Comparison of ENCODE assay signal across 7 cellular contexts in the genomic region with DNA sequence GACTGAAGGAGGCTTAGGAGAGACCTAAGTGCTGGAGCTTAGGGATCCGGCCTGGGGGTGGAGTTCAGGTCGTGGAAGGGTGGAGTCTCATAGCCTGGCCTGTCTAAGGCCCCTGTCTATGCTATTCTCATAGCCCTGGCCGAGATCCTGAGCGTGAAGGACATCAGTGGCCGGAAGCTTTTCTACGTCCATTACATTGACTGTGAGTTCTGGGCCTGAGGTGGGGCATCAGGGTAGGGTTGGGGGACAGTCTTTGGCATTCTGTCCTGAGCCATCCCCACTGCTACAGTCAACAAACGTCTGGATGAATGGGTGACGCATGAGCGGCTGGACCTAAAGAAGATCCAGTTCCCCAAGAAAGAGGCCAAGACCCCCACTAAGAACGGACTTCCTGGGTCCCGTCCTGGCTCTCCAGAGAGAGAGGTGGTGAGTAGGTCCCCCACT. TPM values are rescaled to one million over a fixed set of nuclear protein-coding genes. Genes with fewer than 3 reads are reported as not detected.
DNase-seq lines count a peak whose midpoint lies in the region; ATAC-seq and TF ChIP-seq lines count a peak whose summit lies in the region.

No MANE protein-coding gene starts in this region.

- H3K4me1 ChIP-seq in HEK293 (ENCODE audit: control insufficient read depth, insufficient read depth, low read length) (no peaks in the 10 kb centered on the region), iPS-20b (ENCODE audit: insufficient read depth, low read length) (no peaks in the 10 kb centered on the region)

- peak overlapping the region; percentile 85 for H3K4me3 Mint-ChIP-seq in activated CD8-positive, alpha-beta T cell treated with anti-CD3 and anti-CD28 coated beads, Interleukin-2, amount 10 ng/mL, durations not matched to agents 7 days and 5 days

- H3K9me3 ChIP-seq in HEK293 (ENCODE audit: control insufficient read depth, insufficient read depth, low read depth, low read length) (no peaks in the 10 kb centered on the region), iPS-20b (ENCODE audit: insufficient read depth, low read depth, low read length) (no peaks in the 10 kb centered on the region)

- peak overlapping the region; percentile 84; the same call in 1 of the 2 replicates for H3K9ac ChIP-seq in iPS-20b (ENCODE audit: low read depth, low read length)

- H3K27me3 Mint-ChIP-seq in activated CD8-positive, alpha-beta T cell treated with anti-CD3 and anti-CD28 coated beads, Interleukin-2, amount 10 ng/mL, durations not matched to agents 7 days and 5 days (ENCODE audit: low read depth): no peaks in the 10 kb centered on the region

- H3K9me3 Mint-ChIP-seq in activated CD8-positive, alpha-beta T cell treated with anti-CD3 and anti-CD28 coated beads, Interleukin-2, amount 10 ng/mL, durations not matched to agents 7 days and 5 days (ENCODE audit: insufficient read depth): no peaks in the 10 kb centered on the region

- H3K36me3 Mint-ChIP-seq in activated CD8-positive, alpha-beta T cell treated with anti-CD3 and anti-CD28 coated beads, Interleukin-2, amount 10 ng/mL, durations not matched to agents 7 days and 5 days (ENCODE audit: low read depth): peaks cover 39% of the 10 kb centered on the region

- H3K4me3 ChIP-seq in HEK293 (ENCODE audit: low read depth, low read length) (peak overlapping the region; percentile 55), iPS-20b (ENCODE audit: low read length) (peak overlapping the region; percentile 73)

- H3K4me1 Mint-ChIP-seq in activated CD8-positive, alpha-beta T cell treated with anti-CD3 and anti-CD28 coated beads, Interleukin-2, amount 10 ng/mL, durations not matched to agents 7 days and 5 days (ENCODE audit: low read depth): peaks cover 33% of the 10 kb centered on the region

- no peaks in the 10 kb centered on the region for H3K27me3 ChIP-seq in iPS-20b (ENCODE audit: insufficient read depth, low read length)

- ATAC-seq in activated CD8-positive, alpha-beta T cell treated with anti-CD3 and anti-CD28 coated beads, Interleukin-2, amount 10 ng/mL, durations not matched to agents 7 days and 5 days: no peak
- ATAC-seq in GM19351 (IDR thresholded peaks at IDR 0.05; ENCODE audit: unreplicated experiment): no peak

- TF ChIP-seq CTCF in HEK293 (tag by site-specific recombination; IDR thresholded peaks at IDR 0.05): no peak

- CTCF ChIA-PET in HEK293 (lab: Yijun Ruan, JAX): interaction anchor here (0.6 to 2.8 kb wide), 18 partner anchors 8 to 325 kb away, joined by 3 to 41 read pairs (median 6); a partner anchor contains a TSS
- CTCF ChIA-PET in activated CD8-positive, alpha-beta T cell treated with anti-CD3 and anti-CD28 coated beads, Interleukin-2, amount 10 ng/mL, durations not matched to agents 7 days and 5 days (lab: Charles Lee): interaction anchor here (0.8 to 4.4 kb wide), 24 partner anchors 9 to 332 kb away, joined by 3 to 47 read pairs (median 6); a partner anchor contains a TSS

- H3K27ac Mint-ChIP-seq in activated CD8-positive, alpha-beta T cell treated with anti-CD3 and anti-CD28 coated beads, Interleukin-2, amount 10 ng/mL, durations not matched to agents 7 days and 5 days: peak overlapping the region; percentile 99

- H3K27ac ChIP-seq in HEK293 (ENCODE audit: extremely low read depth, low read depth, low read length) (no peak overlapping the region), iPS-20b (ENCODE audit: low read length) (no peak overlapping the region), substantia nigra (ENCODE audit: low read depth, low read length, poor library complexity, severe bottlenecking) (peak overlapping the region; percentile 100)

- H3K36me3 ChIP-seq in HEK293 (ENCODE audit: control insufficient read depth in 2 of 2, insufficient read depth in 1 of 2, low read length in 2 of 2): peaks cover 5 to 50% of the 10 kb centered on the region in 2 experiments; a peak in 2 of 3 replicates
- peaks cover 45% of the 10 kb centered on the region for H3K36me3 ChIP-seq in iPS-20b (ENCODE audit: insufficient read depth, low read depth, low read length)

- POLR2A ChIA-PET in HEK293 (lab: Yijun Ruan, JAX): interaction anchor here (0.6 to 3.1 kb wide), 20 partner anchors 8 to 245 kb away, joined by 3 to 55 read pairs (median 4); a partner anchor contains a TSS
- POLR2A ChIA-PET in activated CD8-positive, alpha-beta T cell treated with anti-CD3 and anti-CD28 coated beads, Interleukin-2, amount 10 ng/mL, durations not matched to agents 7 days and 5 days (lab: Charles Lee): interaction anchor here (0.6 to 2.0 kb wide), 16 partner anchors 16 to 214 kb away, joined by 3 to 14 read pairs (median 6); a partner anchor contains a TSS

- DNase-seq in activated CD8-positive, alpha-beta T cell treated with anti-CD3 and anti-CD28 coated beads, Interleukin-2, amount 10 ng/mL, durations not matched to agents 7 days and 5 days: no peak
- DNase-seq in substantia nigra (lab: John Stamatoyannopoulos, UW): no peak
- no peak for DNase-seq in mucosa of gallbladder (ENCODE audit: low spot score)
- DNase-seq in DMS53 (lab: John Stamatoyannopoulos, UW): no peak

TF ChIP-seq in HEK293, 187 proteins besides CTCF, POLR2A, EP300 and RAD21:
- TF ChIP-seq ZNF121 (tag by site-specific recombination; IDR thresholded peaks at IDR 0.05) (peak; percentile 94), ZNF654 (tag by site-specific recombination; IDR thresholded peaks at IDR 0.05; ENCODE audit: low read depth) (no peak), ZBTB48 (tag by site-specific recombination; IDR thresholded peaks at IDR 0.05) (peak; percentile 68), SP3 (tag by site-specific recombination; IDR thresholded peaks at IDR 0.05) (peak; percentile 57; the same call in 1 of the 2 replicates), ZNF530 (tag by site-specific recombination; IDR thresholded peaks at IDR 0.05; ENCODE audit: low read depth) (no peak), ZNF37A (tag by site-specific recombination; IDR thresholded peaks at IDR 0.05) (no peak)
- TF ChIP-seq, protein P1, sequence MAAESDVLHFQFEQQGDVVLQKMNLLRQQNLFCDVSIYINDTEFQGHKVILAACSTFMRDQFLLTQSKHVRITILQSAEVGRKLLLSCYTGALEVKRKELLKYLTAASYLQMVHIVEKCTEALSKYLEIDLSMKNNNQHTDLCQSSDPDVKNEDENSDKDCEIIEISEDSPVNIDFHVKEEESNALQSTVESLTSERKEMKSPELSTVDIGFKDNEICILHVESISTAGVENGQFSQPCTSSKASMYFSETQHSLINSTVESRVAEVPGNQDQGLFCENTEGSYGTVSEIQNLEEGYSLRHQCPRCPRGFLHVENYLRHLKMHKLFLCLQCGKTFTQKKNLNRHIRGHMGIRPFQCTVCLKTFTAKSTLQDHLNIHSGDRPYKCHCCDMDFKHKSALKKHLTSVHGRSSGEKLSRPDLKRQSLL (tag by site-specific recombination; IDR thresholded peaks at IDR 0.05): no peak

RNA-seq across cellular contexts. Expression of a gene that starts 0.6 kb away (rescaled TPM):
- total RNA-seq in activated CD8-positive, alpha-beta T cell treated with anti-CD3 and anti-CD28 coated beads, Interleukin-2, amount 10 ng/mL, durations not matched to agents 7 days and 5 days: 10 to 100 TPM; 63.2 to 68.7 TPM
- 74.7 TPM for total RNA-seq in mucosa of gallbladder

RNA-seq across cellular contexts. Expression of a gene that starts 7.9 kb away (rescaled TPM):
- total RNA-seq in activated CD8-positive, alpha-beta T cell treated with anti-CD3 and anti-CD28 coated beads, Interleukin-2, amount 10 ng/mL, durations not matched to agents 7 days and 5 days: 10 to 100 TPM; 88.0 to 92.3 TPM
- total RNA-seq in mucosa of gallbladder: 99.2 TPM

RNA-seq across cellular contexts. Expression of a gene that starts 49.9 kb away (rescaled TPM):
- 10 to 100 TPM; 72.5 to 82.4 TPM for total RNA-seq in activated CD8-positive, alpha-beta T cell treated with anti-CD3 and anti-CD28 coated beads, Interleukin-2, amount 10 ng/mL, durations not matched to agents 7 days and 5 days
- 84.2 TPM for total RNA-seq in mucosa of gallbladder
